8 cellular contexts compared by ENCODE assay signal in genomic region chr21:28991861-28992525, GRCh38. TPM values are rescaled to one million over a fixed set of nuclear protein-coding genes. Genes with fewer than 3 reads are reported as not detected.
DNase-seq lines count a peak whose midpoint lies in the region; ATAC-seq and TF ChIP-seq lines count a peak whose summit lies in the region.

No MANE protein-coding gene starts in this region.

- DNase-seq in CD4-positive, alpha-beta memory T cell: no peak
- DNase-seq in HAP-1 (ENCODE audit: low spot score in 2 of 2): peak in 1 of 2 experiments; percentile 20
- no peak for DNase-seq in fibroblast of lung (ENCODE audit: low read depth in 2 of 2)
- DNase-seq in osteoblast (ENCODE audit: insufficient read length, low spot score, missing footprints): peak; percentile 38
- DNase-seq in MV-4-11 (lab: John Stamatoyannopoulos, UW): no peak
- no peak for DNase-seq in dedifferentiated amniotic fluid mesenchymal stem cell (ENCODE audit: extremely low spot score)
- DNase-seq in activated CD4-positive, alpha-beta T cell treated with anti-CD3 and anti-CD28 coated beads, Interleukin-2, amount 50 U/mL, for 48 hours: no peak

- POLR2A ChIA-PET in CD4-positive, alpha-beta memory T cell (lab: Charles Lee; ENCODE audit: partially characterized antibody): interaction anchor here (0.8 to 3.5 kb wide), 16 partner anchors 10 to 160 kb away, joined by 3 to 132 read pairs (median 4); partner anchors contain the start of genes CCT8, RWDD2B and USP16

- H3K9me3 ChIP-seq in CD4-positive, alpha-beta memory T cell (ENCODE audit: control insufficient read depth in 1 of 2, low read length in 2 of 2): no peaks in the 10 kb centered on the region
- H3K9me3 ChIP-seq in HAP-1: no peaks in the 10 kb centered on the region
- no peaks in the 10 kb centered on the region for H3K9me3 ChIP-seq in fibroblast of lung (ENCODE audit: control insufficient read depth, insufficient read depth, low read depth, low read length)
- no peaks in the 10 kb centered on the region for H3K9me3 ChIP-seq in osteoblast (ENCODE audit: low read depth, low read length)

- in situ Hi-C loops in HAP-1 (cut with MboI; ENCODE audit: low sequenced_read_pairs): no loop called here

- no peaks in the 10 kb centered on the region for H3K36me3 ChIP-seq in CD4-positive, alpha-beta memory T cell (ENCODE audit: insufficient read depth, low read length)
- H3K36me3 ChIP-seq in HAP-1 (replicated peaks) (no peaks in the 10 kb centered on the region; the same call in 1 of the 2 replicates), fibroblast of lung (ENCODE audit: control insufficient read depth, insufficient read depth, low read length) (no peaks in the 10 kb centered on the region), osteoblast (ENCODE audit: insufficient read depth, low read length) (no peaks in the 10 kb centered on the region)

- peak overlapping the region; percentile 82 for H3K27ac ChIP-seq in CD4-positive, alpha-beta memory T cell (ENCODE audit: low read depth, low read length)
- H3K27ac ChIP-seq in fibroblast of lung (ENCODE audit: insufficient read depth, low read length) (peak overlapping the region; percentile 87), osteoblast (ENCODE audit: low read depth, low read length) (peak overlapping the region; percentile 84)

- H3K4me1 Mint-ChIP-seq in CD4-positive, alpha-beta memory T cell: peaks cover 24 to 59% (median 37%) of the 10 kb centered on the region in 4 donors

- H4K20me1 ChIP-seq in fibroblast of lung (ENCODE audit: control insufficient read depth, extremely low read depth, insufficient read depth, low read length): no peaks in the 10 kb centered on the region
- peaks cover 5% of the 10 kb centered on the region for H4K20me1 ChIP-seq in osteoblast (ENCODE audit: insufficient read depth, low read length)

- H3K4me2 ChIP-seq in fibroblast of lung (ENCODE audit: extremely low read depth, insufficient read depth, low read length): peak overlapping the region; percentile 98
- peak overlapping the region; percentile 94 for H3K4me2 ChIP-seq in osteoblast (ENCODE audit: insufficient read depth, low read length)

- TF ChIP-seq CTCF in fibroblast of lung (conservative IDR thresholded peaks at IDR 0.05 in 1 of 2, IDR thresholded peaks at IDR 0.05 in 1 of 2; ENCODE audit: low read depth in 1 of 2, low read length in 2 of 2) (no peak), osteoblast (IDR thresholded peaks at IDR 0.05; ENCODE audit: extremely low read depth, low read depth, low read length) (no peak)

- peaks cover 31% of the 10 kb centered on the region for H3K4me1 ChIP-seq in CD4-positive, alpha-beta memory T cell (ENCODE audit: insufficient read depth, low read length)
- H3K4me1 ChIP-seq in HAP-1 (peaks cover 6% of the 10 kb centered on the region), fibroblast of lung (ENCODE audit: control insufficient read depth, extremely low read depth, insufficient read depth, low read length) (no peaks in the 10 kb centered on the region), osteoblast (ENCODE audit: insufficient read depth, low read length) (peaks cover 15% of the 10 kb centered on the region)

- no peaks in the 10 kb centered on the region for H3K27me3 Mint-ChIP-seq in CD4-positive, alpha-beta memory T cell

- no peaks in the 10 kb centered on the region for H3K27me3 ChIP-seq in CD4-positive, alpha-beta memory T cell (ENCODE audit: insufficient read depth, low read length)
- no peaks in the 10 kb centered on the region for H3K27me3 ChIP-seq in HAP-1 (ENCODE audit: low read depth)
- H3K27me3 ChIP-seq in fibroblast of lung (ENCODE audit: control insufficient read depth, insufficient read depth, low read length): no peaks in the 10 kb centered on the region
- H3K27me3 ChIP-seq in osteoblast (ENCODE audit: insufficient read depth, low read length): no peaks in the 10 kb centered on the region

- H3K4me3 ChIP-seq in CD4-positive, alpha-beta memory T cell (ENCODE audit: low read length in 2 of 2): peak overlapping the region; percentile 87 to 98
- H3K4me3 ChIP-seq in HAP-1 (peak overlapping the region; percentile 77), fibroblast of lung (replicated peaks in 1 of 4; ENCODE audit: control extremely low read depth in 1 of 4, insufficient read depth in 1 of 4, low read depth in 3 of 4, low read length in 4 of 4) (peak overlapping the region; percentile 63 to 99 (median 81)), osteoblast (ENCODE audit: insufficient read depth, low read length) (peak overlapping the region; percentile 83)

- peak overlapping the region; percentile 89 for H3K9ac ChIP-seq in fibroblast of lung (ENCODE audit: insufficient read depth, low read length)

- peak overlapping the region; percentile 94 for H2AFZ ChIP-seq in fibroblast of lung (ENCODE audit: low read length)
- peak overlapping the region; percentile 94 for H2AFZ ChIP-seq in osteoblast (ENCODE audit: low read length)

- peaks cover 9 to 13% of the 10 kb centered on the region in 2 donors for H3K36me3 Mint-ChIP-seq in CD4-positive, alpha-beta memory T cell

- H3K79me2 ChIP-seq in fibroblast of lung (ENCODE audit: control insufficient read depth, insufficient read depth, low read length): peaks cover 39% of the 10 kb centered on the region
- H3K79me2 ChIP-seq in osteoblast (ENCODE audit: insufficient read depth, low read length): peaks cover 48% of the 10 kb centered on the region

- H3K27ac Mint-ChIP-seq in CD4-positive, alpha-beta memory T cell: peak overlapping the region; percentile 85 to 100 (median 99)

- peaks cover 0 to 2% (median 0%) of the 10 kb centered on the region in 8 donors for H3K9me3 Mint-ChIP-seq in CD4-positive, alpha-beta memory T cell

- CTCF ChIA-PET in CD4-positive, alpha-beta memory T cell (lab: Charles Lee; ENCODE audit: partially characterized antibody): interaction anchor here (1.6 to 3.4 kb wide), 2 partner anchors 11 to 32 kb away, joined by 9 to 15 read pairs; partner anchors contain the start of gene USP16

- H3K4me3 Mint-ChIP-seq in CD4-positive, alpha-beta memory T cell: peak overlapping the region; percentile 90 to 98 (median 96)

- intact Hi-C loops in CD4-positive, alpha-beta memory T cell (cut with micrococcal nuclease): loop anchor here (1.0 to 2.0 kb wide), 3 partner anchors 81 to 303 kb away; partner anchors contain the start of gene CCT8

- peak; percentile 29 for ATAC-seq in SK-N-SH treated with all-trans-retinoic acid at 6 μM for 48 hours

TF ChIP-seq in SK-N-SH treated with all-trans-retinoic acid at 6 μM for 48 hours, 23 proteins besides CTCF, POLR2A, EP300 and RAD21 (continues in another document):
- TF ChIP-seq SNAI2 (CRISPR knock-in tag; IDR thresholded peaks at IDR 0.05) (no peak), OSR1 (CRISPR knock-in tag; IDR thresholded peaks at IDR 0.05) (no peak), RARB (CRISPR knock-in tag; IDR thresholded peaks at IDR 0.05) (no peak), CREB5 (CRISPR knock-in tag; IDR thresholded peaks at IDR 0.05; ENCODE audit: low read depth) (no peak), CSRNP3 (CRISPR knock-in tag; IDR thresholded peaks at IDR 0.05) (no peak), TCF4 (CRISPR knock-in tag; IDR thresholded peaks at IDR 0.05; ENCODE audit: borderline replicate concordance) (no peak), TOX (CRISPR knock-in tag; IDR thresholded peaks at IDR 0.05; ENCODE audit: borderline replicate concordance) (no peak), CSDC2 (CRISPR knock-in tag; IDR thresholded peaks at IDR 0.05) (no peak)

RNA-seq across cellular contexts. Expression of gene LTN1, which starts 0.7 kb away (rescaled TPM):
- total RNA-seq in CD4-positive, alpha-beta memory T cell: 10 to 100 TPM; 34.6 to 39.5 TPM
- polyA plus RNA-seq in CD4-positive, alpha-beta memory T cell: 10 to 100 TPM in 1 of 2 donors, 1 to 10 TPM in 1; 9.7 to 16.8 TPM
- 20.8 and 22.3 TPM in 2 replicates for total RNA-seq in fibroblast of lung
- polyA plus RNA-seq in fibroblast of lung: 10.4 and 12.6 TPM in 2 replicates
- 7.8 and 9.8 TPM in 2 replicates for polyA plus RNA-seq in fibroblast of lung (2012)
- 2.0 and 7.4 TPM in 2 replicates for polyA minus RNA-seq in fibroblast of lung (ENCODE audit: low replicate concordance)
- total RNA-seq in osteoblast: 26.5 and 27.5 TPM in 2 replicates

RNA-seq across cellular contexts. Expression of gene RWDD2B, which starts 27.2 kb away (rescaled TPM):
- 1 to 10 TPM; 5.6 to 6.2 TPM for total RNA-seq in CD4-positive, alpha-beta memory T cell
- polyA plus RNA-seq in CD4-positive, alpha-beta memory T cell: 1 to 10 TPM; 8.8 to 9.8 TPM
- total RNA-seq in fibroblast of lung (15.2 and 17.2 TPM in 2 replicates), osteoblast (35.1 TPM in 2 replicates)
- polyA plus RNA-seq in fibroblast of lung: 26.5 and 31.1 TPM in 2 replicates
- polyA plus RNA-seq in fibroblast of lung (2012): 21.7 and 27.1 TPM in 2 replicates
- polyA minus RNA-seq in fibroblast of lung (ENCODE audit: low replicate concordance): 3.5 and 5.6 TPM in 2 replicates

RNA-seq across cellular contexts. Expression of gene USP16, which starts 32.5 kb away (rescaled TPM):
- 10 to 100 TPM; 53.5 to 57.2 TPM for total RNA-seq in CD4-positive, alpha-beta memory T cell
- 10 to 100 TPM; 19.6 to 39.8 TPM for polyA plus RNA-seq in CD4-positive, alpha-beta memory T cell
- total RNA-seq in fibroblast of lung (32.2 and 32.6 TPM in 2 replicates), osteoblast (47.4 TPM in 2 replicates)
- polyA plus RNA-seq in fibroblast of lung: 28.6 and 34.4 TPM in 2 replicates
- polyA plus RNA-seq in fibroblast of lung (2012): 29.1 and 32.1 TPM in 2 replicates
- 1.9 TPM in 1 of 2 replicates, not detected in the other for polyA minus RNA-seq in fibroblast of lung (ENCODE audit: low replicate concordance)
